Comparison of ENCODE assay signal across 1 cellular context in genomic region chr20:41344938-41345728, GRCh38.
TF ChIP-seq lines count a peak whose summit lies in the region.

No MANE protein-coding gene starts in this region.

TF ChIP-seq in K562, 482 proteins besides CTCF, POLR2A, EP300 and RAD21:
- TF ChIP-seq DACH1 (IDR thresholded peaks at IDR 0.05; ENCODE audit: partially characterized antibody) = no peak
- TF ChIP-seq MAFK (IDR thresholded peaks at IDR 0.05; ENCODE audit: low read length) = no peak
- peak; percentile 30; the same call in 1 of the 2 replicates for TF ChIP-seq ADNP (tag; IDR thresholded peaks at IDR 0.05)
- no peak for TF ChIP-seq E2F6 (IDR thresholded peaks at IDR 0.05; ENCODE audit: borderline replicate concordance in 1 of 2, extremely low read depth in 1 of 2, insufficient read depth in 1 of 2, insufficient read length in 1 of 2, low read depth in 1 of 2, low read length in 1 of 2, poor library complexity in 1 of 2, severe bottlenecking in 1 of 2)
- TF ChIP-seq KLF16 (IDR thresholded peaks at IDR 0.05) = no peak
- no peak for TF ChIP-seq CHCHD3 (CRISPR knock-in tag; IDR thresholded peaks at IDR 0.05)
- no peak for TF ChIP-seq NR1H2 (CRISPR knock-in tag; IDR thresholded peaks at IDR 0.05)
- no peak for TF ChIP-seq TAF9B (IDR thresholded peaks at IDR 0.05; ENCODE audit: partially characterized antibody)
- TF ChIP-seq BCOR (IDR thresholded peaks at IDR 0.05) = peak; percentile 50
- TF ChIP-seq SETDB1 (IDR thresholded peaks at IDR 0.05; ENCODE audit: low read length) = no peak
- no peak for TF ChIP-seq BHLHE40 (IDR thresholded peaks at IDR 0.05; ENCODE audit: low read length)
- no peak for TF ChIP-seq CLOCK (CRISPR knock-in tag; IDR thresholded peaks at IDR 0.05; ENCODE audit: borderline replicate concordance)
- TF ChIP-seq RHOXF2B (CRISPR knock-in tag; conservative IDR thresholded peaks at IDR 0.05) = no peak
- no peak for TF ChIP-seq NFE2 (IDR thresholded peaks at IDR 0.05; ENCODE audit: low read depth)
- no peak for TF ChIP-seq ZBTB34 (CRISPR knock-in tag; IDR thresholded peaks at IDR 0.05)
- no peak for TF ChIP-seq ZNF124 (CRISPR knock-in tag; IDR thresholded peaks at IDR 0.05)
- TF ChIP-seq RBM22 (IDR thresholded peaks at IDR 0.05; ENCODE audit: low read depth, low read length, poor library complexity, severe bottlenecking) = no peak
- TF ChIP-seq ZNF780A (CRISPR knock-in tag; IDR thresholded peaks at IDR 0.05) = no peak
- TF ChIP-seq SAFB2 (IDR thresholded peaks at IDR 0.05; ENCODE audit: borderline replicate concordance, low read depth, low read length, severe bottlenecking) = no peak
- peak; percentile 61 for TF ChIP-seq RBM25 (IDR thresholded peaks at IDR 0.05; ENCODE audit: low read depth, low read length, severe bottlenecking)
